ENCODE assay signal across 9 cellular contexts in genomic region chr22:41401781-41402648, GRCh38. TPM values are rescaled to one million over a fixed set of nuclear protein-coding genes. Genes with fewer than 3 reads are reported as not detected.
DNase-seq lines count a peak whose midpoint lies in the region; ATAC-seq and TF ChIP-seq lines count a peak whose summit lies in the region.
"Had no signal": no experiment of that assay in that cellular context is flagged by ENCODE, and none has a peak within 500 bp of the region (broad histone marks: within the 10 kb centered on the region; RNA-seq: fewer than 3 reads in every experiment).

No MANE protein-coding gene starts in this region.

- TF ChIP-seq CTCF in astrocyte of the spinal cord (IDR thresholded peaks at IDR 0.05; ENCODE audit: low read depth, low read length) = no peak
- TF ChIP-seq CTCF in upper lobe of right lung (IDR thresholded peaks at IDR 0.05) = no peak

- H3K4me1 ChIP-seq in upper lobe of right lung (peaks cover 17% of the 10 kb centered on the region), trophoblast cell (ENCODE audit: control insufficient read depth in 1 of 2, insufficient read depth in 2 of 2, low read length in 2 of 2) (no peaks in the 10 kb centered on the region)

- WGBS in trophoblast cell (ENCODE audit: extremely low coverage, insufficient coverage, insufficient read length) = no CpG with 5 or more reads among the region's 16 CpGs

- H4K8ac ChIP-seq in trophoblast cell (ENCODE audit: low read depth, low read length) = no peak overlapping the region

- H3K14ac ChIP-seq in trophoblast cell (ENCODE audit: low read length) = no peak overlapping the region

- H3K18ac ChIP-seq in trophoblast cell (ENCODE audit: low read length) = no peak overlapping the region

- peak; percentile 51 for ATAC-seq in upper lobe of right lung
- ATAC-seq in stimulated activated naive CD8-positive, alpha-beta T cell treated with anti-CD3 and anti-CD28 coated beads, Interleukin-15, Interleukin-2, amounts not matched to agents 100 U/mL and 50 U/mL, for 24 hours = no peak
- ATAC-seq: Panc1 had no signal

- no peak overlapping the region for H4K91ac ChIP-seq in trophoblast cell (ENCODE audit: low read depth, low read length)

- no peaks in the 10 kb centered on the region for H3K27me3 ChIP-seq in upper lobe of right lung
- H3K27me3 ChIP-seq in trophoblast cell (ENCODE audit: insufficient read depth, low read length) = no peaks in the 10 kb centered on the region

- no peak overlapping the region for H3K9ac ChIP-seq in trophoblast cell (ENCODE audit: low read length)

- H2BK120ac ChIP-seq in trophoblast cell (ENCODE audit: insufficient read depth, low read length, poor library complexity) = no peak overlapping the region

- H3K27ac ChIP-seq in upper lobe of right lung (no peak overlapping the region), trophoblast cell (ENCODE audit: low read depth, low read length) (no peak overlapping the region)

- no peak overlapping the region for H2AK5ac ChIP-seq in trophoblast cell (ENCODE audit: low read length)

- intact Hi-C loops in upper lobe of right lung (cut with DNase I) = loop anchor here (5.0 to 10.0 kb wide), 2 partner anchors 125 to 193 kb away; no protein-coding TSS in a partner anchor

- H3K36me3 ChIP-seq in upper lobe of right lung (peaks cover 21% of the 10 kb centered on the region), trophoblast cell (ENCODE audit: control insufficient read depth in 1 of 2, insufficient read depth in 2 of 2, low read length in 2 of 2) (peaks cover 0 to 2% of the 10 kb centered on the region in 2 experiments)

- H2AFZ ChIP-seq in trophoblast cell (ENCODE audit: insufficient read depth, low read length, poor library complexity) = no peak overlapping the region

- DNase-seq in NCI-H510A treated with DMSO at 0.1 percent for 48 hours (lab: John Stamatoyannopoulos, UW) = peak; percentile 11
- no peak for DNase-seq in NCI-H510A (lab: John Stamatoyannopoulos, UW)
- DNase-seq in astrocyte of the spinal cord (ENCODE audit: low read depth, low spot score) = peak; percentile 49
- peak; percentile 69 for DNase-seq in kidney glomerular epithelial cell (lab: John Stamatoyannopoulos, UW)
- DNase-seq in upper lobe of right lung = peak; percentile 86
- no peak for DNase-seq in LoVo (ENCODE audit: low spot score)
- DNase-seq in trophoblast cell = no peak
- DNase-seq in stimulated activated naive CD8-positive, alpha-beta T cell treated with anti-CD3 and anti-CD28 coated beads, Interleukin-15, Interleukin-2, amounts not matched to agents 100 U/mL and 50 U/mL, for 24 hours = no peak

- no peaks in the 10 kb centered on the region for H3K79me2 ChIP-seq in trophoblast cell (ENCODE audit: control insufficient read depth, insufficient read depth, low read length, poor library complexity)

- H3K9me3 ChIP-seq in upper lobe of right lung (no peaks in the 10 kb centered on the region), trophoblast cell (ENCODE audit: insufficient read depth, low read depth, low read length) (peaks cover 5% of the 10 kb centered on the region)

- H3K4me2 ChIP-seq in trophoblast cell (ENCODE audit: low read length) = no peak overlapping the region

- H3K4me3 ChIP-seq in astrocyte of the spinal cord (ENCODE audit: low read depth, low read length) (no peak overlapping the region), upper lobe of right lung (no peak overlapping the region), trophoblast cell (ENCODE audit: low read depth, low read length) (no peak overlapping the region)

- no peak overlapping the region for H3K23ac ChIP-seq in trophoblast cell (ENCODE audit: low read length)

- no peak overlapping the region for H2BK5ac ChIP-seq in trophoblast cell (ENCODE audit: low read depth, low read length, poor library complexity)

- in situ Hi-C loops in astrocyte of the spinal cord (cut with HindIII; ENCODE audit: low sequenced_read_pairs) = no loop called here

- no peaks in the 10 kb centered on the region for H3K79me1 ChIP-seq in trophoblast cell (ENCODE audit: low read length)

- no peak overlapping the region for H4K12ac ChIP-seq in trophoblast cell (ENCODE audit: low read depth, low read length)

- H3K4ac ChIP-seq in trophoblast cell (ENCODE audit: low read depth, low read length) = no peak overlapping the region

- no peak overlapping the region for H2BK12ac ChIP-seq in trophoblast cell (ENCODE audit: low read length)

RNA-seq across cellular contexts. Expression of gene TEF, which starts 20.3 kb away (rescaled TPM):
- total RNA-seq in upper lobe of right lung = 45.6 TPM
- polyA plus RNA-seq in trophoblast cell (2013) = 4.0 and 4.4 TPM in 2 replicates

RNA-seq across cellular contexts. Expression of gene TOB2, which starts 44.6 kb away (rescaled TPM):
- 47.7 TPM for total RNA-seq in upper lobe of right lung
- 30.8 and 31.2 TPM in 2 replicates for polyA plus RNA-seq in trophoblast cell (2013)

Comparison
In these comparisons a context has a peak if more than half of its experiments do, and no peak if none do; other contexts are left out.
1. DNase-seq: peak in NCI-H510A treated with DMSO at 0.1 percent for 48 hours (single experiment), astrocyte of the spinal cord (single experiment), kidney glomerular epithelial cell (single experiment) and upper lobe of right lung (single experiment); none in NCI-H510A (single experiment), LoVo (single experiment), trophoblast cell (0 of 2) and stimulated activated naive CD8-positive, alpha-beta T cell treated with anti-CD3 and anti-CD28 coated beads, Interleukin-15, Interleukin-2, amounts not matched to agents 100 U/mL and 50 U/mL, for 24 hours (single experiment).